ENCODE assay signal across 8 cellular contexts in genomic region chr1:220999872-221000863, GRCh38.
DNase-seq lines count a peak whose midpoint lies in the region; ATAC-seq, FAIRE-seq and TF ChIP-seq lines count a peak whose summit lies in the region.
"Had no signal": no experiment of that assay in that cellular context is flagged by ENCODE, and none has a peak within 500 bp of the region (broad histone marks: within the 10 kb centered on the region; RNA-seq: fewer than 3 reads in every experiment).

No MANE protein-coding gene starts in this region.

- H3K4me1 ChIP-seq in astrocyte (ENCODE audit: insufficient read depth, low read length) (no peaks in the 10 kb centered on the region), tibial nerve (no peaks in the 10 kb centered on the region)

- H3K36me3 ChIP-seq in astrocyte (ENCODE audit: insufficient read depth, low read length), result no peaks in the 10 kb centered on the region
- no peaks in the 10 kb centered on the region for H3K36me3 ChIP-seq in tibial nerve

- DNase-seq in NCI-H524 (lab: John Stamatoyannopoulos, UW) (peak; percentile 50 to 74), astrocyte (ENCODE audit: low read depth) (no peak), iris pigment epithelial cell (ENCODE audit: low read depth) (peak; percentile 26), tibial nerve (ENCODE audit: low spot score in 2 of 2) (peak in 1 of 2 donors; percentile 61), progenitor cell of endocrine pancreas (ENCODE audit: low spot score, unreplicated experiment) (no peak)
- no peak for DNase-seq in activated CD8-positive, alpha-beta T cell treated with anti-CD3 and anti-CD28 coated beads for 36 hours
- no peak for DNase-seq in stimulated activated CD8-positive, alpha-beta memory T cell treated with anti-CD3 and anti-CD28 coated beads, Interleukin-4, amount 100 ng/mL, for 48 hours

- no peaks in the 10 kb centered on the region for H3K27me3 ChIP-seq in astrocyte (ENCODE audit: insufficient read depth, low read length)
- H3K27me3 ChIP-seq in tibial nerve, result no peaks in the 10 kb centered on the region

- H3K4me1 Mint-ChIP-seq in astrocyte (ENCODE audit: low read depth, unreplicated experiment) (no peaks in the 10 kb centered on the region), progenitor cell of endocrine pancreas (ENCODE audit: low read depth) (no peaks in the 10 kb centered on the region)
- no peaks in the 10 kb centered on the region for H3K4me1 Mint-ChIP-seq in activated CD8-positive, alpha-beta T cell treated with anti-CD3 and anti-CD28 coated beads for 36 hours (ENCODE audit: low read depth)
- H3K4me1 Mint-ChIP-seq: memory B cell had no signal

- H4K20me1 ChIP-seq in astrocyte (ENCODE audit: insufficient read depth, low read length), result no peaks in the 10 kb centered on the region

- H3K4me3 ChIP-seq in astrocyte (ENCODE audit: insufficient read depth, low read depth, low read length), result no peak overlapping the region
- H3K4me3 ChIP-seq in tibial nerve, result no peak overlapping the region

- intact Hi-C loops in activated CD8-positive, alpha-beta T cell treated with anti-CD3 and anti-CD28 coated beads for 36 hours (cut with micrococcal nuclease), result no loop called here

- H3K9ac ChIP-seq in astrocyte (ENCODE audit: low read length), result no peak overlapping the region

- TF ChIP-seq CTCF in astrocyte (IDR thresholded peaks at IDR 0.05; ENCODE audit: insufficient read depth, low read depth, low read length) (no peak), tibial nerve (IDR thresholded peaks at IDR 0.05) (no peak), progenitor cell of endocrine pancreas (IDR thresholded peaks at IDR 0.05; ENCODE audit: unreplicated experiment) (no peak)
- TF ChIP-seq CTCF in activated CD8-positive, alpha-beta T cell treated with anti-CD3 and anti-CD28 coated beads for 36 hours (IDR thresholded peaks at IDR 0.05), result no peak

- H3K4me2 ChIP-seq in astrocyte (ENCODE audit: low read length), result no peak overlapping the region

- TF ChIP-seq EP300 in tibial nerve (IDR thresholded peaks at IDR 0.05), result peak; percentile 84 to 93

- no peak for ATAC-seq in activated CD8-positive, alpha-beta T cell treated with anti-CD3 and anti-CD28 coated beads for 36 hours

- CTCF ChIA-PET in activated CD8-positive, alpha-beta T cell treated with anti-CD3 and anti-CD28 coated beads for 36 hours (lab: Charles Lee), result no interaction called here

- POLR2A ChIA-PET in activated CD8-positive, alpha-beta T cell treated with anti-CD3 and anti-CD28 coated beads for 36 hours (lab: Charles Lee), result no interaction called here

- H3K36me3 Mint-ChIP-seq in astrocyte (ENCODE audit: low read depth, unreplicated experiment) (no peaks in the 10 kb centered on the region), progenitor cell of endocrine pancreas (ENCODE audit: insufficient read depth) (peaks cover 1% of the 10 kb centered on the region)
- H3K36me3 Mint-ChIP-seq in activated CD8-positive, alpha-beta T cell treated with anti-CD3 and anti-CD28 coated beads for 36 hours (ENCODE audit: low read depth), result no peaks in the 10 kb centered on the region
- H3K36me3 Mint-ChIP-seq: memory B cell had no signal

- WGBS in tibial nerve, 2 donors, result 50 to 52% methylated on average over 5 to 6 of the region's 6 CpGs

- H3K27ac Mint-ChIP-seq in astrocyte (ENCODE audit: unreplicated experiment) (no peak overlapping the region), progenitor cell of endocrine pancreas (no peak overlapping the region)
- no peak overlapping the region for H3K27ac Mint-ChIP-seq in activated CD8-positive, alpha-beta T cell treated with anti-CD3 and anti-CD28 coated beads for 36 hours
- H3K27ac Mint-ChIP-seq: memory B cell had no signal

- H3K4me3 Mint-ChIP-seq in astrocyte (ENCODE audit: unreplicated experiment) (no peak overlapping the region), progenitor cell of endocrine pancreas (ENCODE audit: low read depth) (no peak overlapping the region)
- H3K4me3 Mint-ChIP-seq in activated CD8-positive, alpha-beta T cell treated with anti-CD3 and anti-CD28 coated beads for 36 hours, result no peak overlapping the region
- H3K4me3 Mint-ChIP-seq: memory B cell had no signal

- no peak for TF ChIP-seq POLR2A in tibial nerve (IDR thresholded peaks at IDR 0.05)

- H3K27me3 Mint-ChIP-seq in astrocyte (ENCODE audit: low read depth, unreplicated experiment) (no peaks in the 10 kb centered on the region), progenitor cell of endocrine pancreas (no peaks in the 10 kb centered on the region)
- H3K27me3 Mint-ChIP-seq in activated CD8-positive, alpha-beta T cell treated with anti-CD3 and anti-CD28 coated beads for 36 hours, result peaks cover 1% of the 10 kb centered on the region
- H3K27me3 Mint-ChIP-seq: memory B cell had no signal

- FAIRE-seq in astrocyte (lab: Jason Lieb, UNC), result peak; percentile 49

- H3K9me3 ChIP-seq in astrocyte (ENCODE audit: insufficient read depth, low read depth, low read length) (no peaks in the 10 kb centered on the region), tibial nerve (peaks cover 0 to 8% (median 0%) of the 10 kb centered on the region in 4 donors)

- H2AFZ ChIP-seq in astrocyte (ENCODE audit: low read depth, low read length), result no peak overlapping the region

- H3K27ac ChIP-seq in astrocyte (ENCODE audit: low read depth, low read length) (no peak overlapping the region), tibial nerve (peak overlapping the region in 1 of 4 donors; percentile 27)

- H3K9me3 Mint-ChIP-seq in astrocyte (ENCODE audit: unreplicated experiment), result peaks cover 5% of the 10 kb centered on the region
- peaks cover 4% of the 10 kb centered on the region for H3K9me3 Mint-ChIP-seq in activated CD8-positive, alpha-beta T cell treated with anti-CD3 and anti-CD28 coated beads for 36 hours
- peaks cover 4% of the 10 kb centered on the region for H3K9me3 Mint-ChIP-seq in progenitor cell of endocrine pancreas (ENCODE audit: low read depth)

- no peaks in the 10 kb centered on the region for H3K79me2 ChIP-seq in astrocyte (ENCODE audit: insufficient read depth, low read length)

Comparison
In these comparisons a context has a peak if more than half of its experiments do, and no peak if none do; other contexts are left out.
1. DNase-seq: peak in NCI-H524 (2 of 2) and iris pigment epithelial cell (single experiment); none in astrocyte (single experiment), activated CD8-positive, alpha-beta T cell treated with anti-CD3 and anti-CD28 coated beads for 36 hours (single experiment), stimulated activated CD8-positive, alpha-beta memory T cell treated with anti-CD3 and anti-CD28 coated beads, Interleukin-4, amount 100 ng/mL, for 48 hours (single experiment) and progenitor cell of endocrine pancreas (single experiment).